Comparison of ENCODE assay signal across 10 cellular contexts in genomic region chr20:38164624-38165088, GRCh38. TPM values are rescaled to one million over a fixed set of nuclear protein-coding genes. Genes with fewer than 3 reads are reported as not detected.
A peak's percentile ranks its signal among the peaks of the same experiment; 100 is the strongest.
DNase-seq lines count a peak whose midpoint lies in the region; ATAC-seq and TF ChIP-seq lines count a peak whose summit lies in the region.
"Had no signal": no experiment of that assay in that cellular context is flagged by ENCODE, and none has a peak within 500 bp of the region (broad histone marks: within the 10 kb centered on the region; RNA-seq: fewer than 3 reads in every experiment).

No MANE protein-coding gene starts in this region.

- H3K4me3 Mint-ChIP-seq in chondrocyte (ENCODE audit: unreplicated experiment) = peak overlapping the region; percentile 54
- peak overlapping the region; percentile 73 for H3K4me3 Mint-ChIP-seq in stimulated activated memory B cell treated with anti-CD40 and anti-IgM and Interleukin-4, amounts not matched to agents 10 μg/mL and 1 μg/mL and 100 μg/mL, for 72 hours
- no peak overlapping the region for H3K4me3 Mint-ChIP-seq in activated T-cell treated with anti-CD3 and anti-CD28 coated beads, Interleukin-2, amount 50 U/mL, for 4 hours

- RAD21 ChIA-PET in HCT116 (lab: Charles Lee; ENCODE audit: low non-redundant PET in 1 of 2, low total read pairs in 2 of 2, uncharacterized antibody in 2 of 2, unreplicated experiment in 2 of 2) = no interaction called here

- no TSS peak for BruUV-seq in HCT116 (replicated peaks; lab: Mats Ljungman, UMichigan)

- H3K9ac ChIP-seq in HCT116 (ENCODE audit: low read length) = peak overlapping the region; percentile 29

- H4K20me1 ChIP-seq in HCT116 (ENCODE audit: insufficient read depth) = no peaks in the 10 kb centered on the region

- H3K36me3 ChIP-seq in HCT116 (ENCODE audit: control insufficient read depth in 1 of 2, insufficient read depth in 2 of 2, low read length in 2 of 2) = no peaks in the 10 kb centered on the region
- no peaks in the 10 kb centered on the region for H3K36me3 ChIP-seq in kidney epithelial cell (ENCODE audit: control insufficient read depth, insufficient read depth, low read length)
- H3K36me3 ChIP-seq: SJCRH30 had no signal

- peaks cover 14 to 33% of the 10 kb centered on the region in 2 experiments; a peak in 3 of 4 replicates for H3K4me1 ChIP-seq in HCT116 (ENCODE audit: control insufficient read depth in 1 of 2, insufficient read depth in 2 of 2, low read length in 2 of 2)

- H3K4me3 ChIP-seq in HCT116 (replicated peaks in 1 of 2; ENCODE audit: low read depth in 1 of 2, low read length in 2 of 2) = peak overlapping the region; percentile 41 to 58
- H3K4me3 ChIP-seq in kidney epithelial cell (ENCODE audit: low read depth, low read length) = peak overlapping the region; percentile 60
- H3K4me3 ChIP-seq: SJCRH30 had no signal

- DNase-seq in HCT116 (ENCODE audit: low read depth, low spot score) = no peak
- DNase-seq in chondrocyte (ENCODE audit: low spot score) = peak; percentile 43
- DNase-seq in kidney epithelial cell (ENCODE audit: low read depth) = no peak
- no peak for DNase-seq in A172 (ENCODE audit: low spot score)
- DNase-seq in OCI-M2 (lab: John Stamatoyannopoulos, UW; ENCODE audit: unreplicated experiment) = no peak
- DNase-seq in activated T-cell treated with anti-CD3 and anti-CD28 coated beads, Interleukin-2, amount 50 U/mL, for 4 hours = no peak
- DNase-seq in activated T-cell treated with anti-CD3 and anti-CD28 coated beads, Interleukin-2, amount 50 U/mL, for 1 hour = no peak
- DNase-seq: SJCRH30 had no signal

- no peak for TF ChIP-seq POLR2A in HCT116 (IDR thresholded peaks at IDR 0.05; ENCODE audit: borderline replicate concordance, extremely low read depth, insufficient read depth, insufficient read length)

- H2AFZ ChIP-seq in HCT116 (ENCODE audit: low read depth, low read length, poor library complexity, severe bottlenecking) = no peak overlapping the region

- peaks cover 47% of the 10 kb centered on the region for H3K4me1 Mint-ChIP-seq in chondrocyte (ENCODE audit: low read depth)
- H3K4me1 Mint-ChIP-seq in stimulated activated memory B cell treated with anti-CD40 and anti-IgM and Interleukin-4, amounts not matched to agents 10 μg/mL and 1 μg/mL and 100 μg/mL, for 72 hours = peaks cover 73% of the 10 kb centered on the region
- peaks cover 9% of the 10 kb centered on the region for H3K4me1 Mint-ChIP-seq in activated T-cell treated with anti-CD3 and anti-CD28 coated beads, Interleukin-2, amount 50 U/mL, for 4 hours (ENCODE audit: low read depth)

- TF ChIP-seq RAD21 in HCT116 (IDR thresholded peaks at IDR 0.05; ENCODE audit: low read depth) = no peak

- ATAC-seq in HCT116 = no peak
- ATAC-seq in stimulated activated memory B cell treated with anti-CD40 and anti-IgM and Interleukin-4, amounts not matched to agents 10 μg/mL and 1 μg/mL and 100 μg/mL, for 72 hours = no peak
- ATAC-seq in activated T-cell treated with anti-CD3 and anti-CD28 coated beads, Interleukin-2, amount 50 U/mL, for 4 hours = no peak

- CTCF ChIA-PET in HCT116 (lab: Charles Lee) = interaction anchor here (0.6 to 0.9 kb wide), 2 partner anchors 9 to 91 kb away, joined by 3 to 4 read pairs; no protein-coding TSS in a partner anchor

- H3K79me2 ChIP-seq in HCT116 (ENCODE audit: insufficient read depth, low read length) = no peaks in the 10 kb centered on the region

- H3K27ac Mint-ChIP-seq in chondrocyte (ENCODE audit: unreplicated experiment) = no peak overlapping the region
- peak overlapping the region; percentile 81 for H3K27ac Mint-ChIP-seq in stimulated activated memory B cell treated with anti-CD40 and anti-IgM and Interleukin-4, amounts not matched to agents 10 μg/mL and 1 μg/mL and 100 μg/mL, for 72 hours
- H3K27ac Mint-ChIP-seq: activated T-helper 2 cell treated with anti-CD3 and anti-CD28 coated beads, Interferon-gamma antibody, Interleukin-2, Interleukin-4, amounts not matched to agents 10 μg/mL and 5 μg/mL and 100 μg/mL, durations not matched to agents 14 hours and 24 hours and 36 hours had no signal

- intact Hi-C loops in HCT116 (cut with micrococcal nuclease) = loop anchor here (1.0 to 10.0 kb wide), 3 partner anchors 91 to 600 kb away; no protein-coding TSS in a partner anchor

- POLR2A ChIA-PET in HCT116 (lab: Charles Lee) = no interaction called here

- peak overlapping the region; percentile 78 for H3K4me2 ChIP-seq in HCT116 (ENCODE audit: low read length)

- no peak for TF ChIP-seq CTCF in HCT116 (IDR thresholded peaks at IDR 0.05 in 2 of 3, conservative IDR thresholded peaks at IDR 0.05 in 1 of 3; ENCODE audit: borderline replicate concordance in 1 of 3, insufficient read depth in 1 of 3, low read depth in 2 of 3, low read length in 2 of 3)
- TF ChIP-seq CTCF in chondrocyte (IDR thresholded peaks at IDR 0.05) = no peak
- TF ChIP-seq CTCF in kidney epithelial cell (IDR thresholded peaks at IDR 0.05; ENCODE audit: insufficient read depth, low read length, poor library complexity, severe bottlenecking) = no peak

- H3K27me3 Mint-ChIP-seq in chondrocyte (ENCODE audit: low read depth) = no peaks in the 10 kb centered on the region
- H3K27me3 Mint-ChIP-seq in stimulated activated memory B cell treated with anti-CD40 and anti-IgM and Interleukin-4, amounts not matched to agents 10 μg/mL and 1 μg/mL and 100 μg/mL, for 72 hours = no peaks in the 10 kb centered on the region
- peaks cover 28% of the 10 kb centered on the region for H3K27me3 Mint-ChIP-seq in activated T-cell treated with anti-CD3 and anti-CD28 coated beads, Interleukin-2, amount 50 U/mL, for 4 hours (ENCODE audit: low read depth)

- no peak overlapping the region; the same call in 1 of the 2 replicates for H3K27ac ChIP-seq in HCT116 (ENCODE audit: low read depth, low read length)
- H3K27ac ChIP-seq: SJCRH30 had no signal

- H3K9me3 ChIP-seq in HCT116 (ENCODE audit: control insufficient read depth in 1 of 2, insufficient read depth in 1 of 2, low read depth in 1 of 2, low read length in 2 of 2) = no peaks in the 10 kb centered on the region
- H3K9me3 ChIP-seq: SJCRH30 had no signal

- no peaks in the 10 kb centered on the region for H3K9me3 Mint-ChIP-seq in chondrocyte (ENCODE audit: low read depth)
- no peaks in the 10 kb centered on the region for H3K9me3 Mint-ChIP-seq in stimulated activated memory B cell treated with anti-CD40 and anti-IgM and Interleukin-4, amounts not matched to agents 10 μg/mL and 1 μg/mL and 100 μg/mL, for 72 hours
- no peaks in the 10 kb centered on the region for H3K9me3 Mint-ChIP-seq in activated T-cell treated with anti-CD3 and anti-CD28 coated beads, Interleukin-2, amount 50 U/mL, for 4 hours
- H3K9me3 Mint-ChIP-seq: activated T-helper 2 cell treated with anti-CD3 and anti-CD28 coated beads, Interferon-gamma antibody, Interleukin-2, Interleukin-4, amounts not matched to agents 10 μg/mL and 5 μg/mL and 100 μg/mL, durations not matched to agents 14 hours and 24 hours and 36 hours had no signal

- H3K36me3 Mint-ChIP-seq in chondrocyte (ENCODE audit: low read depth) = no peaks in the 10 kb centered on the region
- no peaks in the 10 kb centered on the region for H3K36me3 Mint-ChIP-seq in stimulated activated memory B cell treated with anti-CD40 and anti-IgM and Interleukin-4, amounts not matched to agents 10 μg/mL and 1 μg/mL and 100 μg/mL, for 72 hours
- H3K36me3 Mint-ChIP-seq in activated T-cell treated with anti-CD3 and anti-CD28 coated beads, Interleukin-2, amount 50 U/mL, for 4 hours (ENCODE audit: insufficient read depth) = no peaks in the 10 kb centered on the region

- H3K27me3 ChIP-seq in HCT116 (ENCODE audit: insufficient read depth, low read length) (no peaks in the 10 kb centered on the region), kidney epithelial cell (ENCODE audit: control insufficient read depth, insufficient read depth, low read length) (no peaks in the 10 kb centered on the region)
- H3K27me3 ChIP-seq: SJCRH30 had no signal

- no peaks in the 10 kb centered on the region for H3K9me2 ChIP-seq in HCT116 (ENCODE audit: insufficient read depth)

TF ChIP-seq in HCT116, 20 proteins besides CTCF, POLR2A, EP300 and RAD21:
- TF ChIP-seq YY1 (IDR thresholded peaks at IDR 0.05; ENCODE audit: extremely low read depth, insufficient replicate concordance, low read depth, low read length) (no peak), ZNF274 (IDR thresholded peaks at IDR 0.05; ENCODE audit: low read depth, low read length) (no peak), FOSL1 (IDR thresholded peaks at IDR 0.05; ENCODE audit: low read depth) (no peak), ZFX (IDR thresholded peaks at IDR 0.05) (no peak), SIN3A (IDR thresholded peaks at IDR 0.05; ENCODE audit: low read depth) (no peak), EGR1 (IDR thresholded peaks at IDR 0.05; ENCODE audit: low read depth) (no peak), SRF (IDR thresholded peaks at IDR 0.05; ENCODE audit: low read depth) (no peak), MAX (IDR thresholded peaks at IDR 0.05) (no peak)

RNA-seq across cellular contexts. Expression of gene TGM2, which starts 0.4 kb away (rescaled TPM):
- total RNA-seq in HCT116 (2021; ENCODE audit: unreplicated experiment) (6.1 TPM), chondrocyte (7.1 to 22.3 TPM (median 17.7 TPM) in 3 replicates), kidney epithelial cell (115 and 135 TPM in 2 replicates)
- 8.2 and 9.5 TPM in 2 replicates for polyA plus RNA-seq in HCT116 (2012)
- total RNA-seq in A172 (2014; rRNA removed; shearing (Covaris generic)) = 13.9 and 27.0 TPM in 2 replicates
- under 1 TPM; 0.52 to 0.71 (median 0.63) TPM for total RNA-seq in activated T-cell treated with anti-CD3 and anti-CD28 coated beads, Interleukin-2, amount 50 U/mL, for 4 hours
- total RNA-seq: activated T-helper 2 cell treated with anti-CD3 and anti-CD28 coated beads, Interferon-gamma antibody, Interleukin-2, Interleukin-4, amounts not matched to agents 10 μg/mL and 5 μg/mL and 100 μg/mL, durations not matched to agents 14 hours and 24 hours and 36 hours had no signal
